Comparison of ENCODE assay signal across 1 cellular context in the genomic region with DNA sequence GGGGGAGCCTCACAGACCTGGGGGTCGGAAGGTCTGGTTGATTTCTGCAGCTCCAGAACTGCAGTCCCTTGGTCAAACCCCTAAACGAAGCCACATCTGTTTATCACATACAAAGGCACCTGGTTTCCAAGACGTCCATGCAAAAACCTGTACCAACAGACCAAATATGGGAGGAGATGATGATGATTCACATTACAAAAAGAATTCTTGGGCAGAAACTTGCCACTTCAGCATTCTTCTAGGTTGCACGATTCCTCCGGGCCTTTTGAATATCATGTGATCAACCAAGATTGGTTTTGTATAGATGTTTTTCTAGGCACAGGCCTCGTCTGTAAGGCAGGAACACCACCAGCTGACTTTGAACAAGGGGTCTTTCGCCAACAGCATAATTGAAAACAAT.
A peak's percentile ranks its signal among the peaks of the same experiment; 100 is the strongest.
TF ChIP-seq lines count a peak whose summit lies in the region.

No MANE protein-coding gene starts in this region.

TF ChIP-seq in K562, 482 proteins besides CTCF, POLR2A, EP300 and RAD21:
- TF ChIP-seq ID3 (CRISPR knock-in tag; IDR thresholded peaks at IDR 0.05), result no peak
- no peak for TF ChIP-seq ID3 (tag; IDR thresholded peaks at IDR 0.05)
- 0 out of 2 replicates have a peak, but pooled peaks have one; percentile 25 for TF ChIP-seq ZNF316 (IDR thresholded peaks at IDR 0.05)
- TF ChIP-seq, protein P1, sequence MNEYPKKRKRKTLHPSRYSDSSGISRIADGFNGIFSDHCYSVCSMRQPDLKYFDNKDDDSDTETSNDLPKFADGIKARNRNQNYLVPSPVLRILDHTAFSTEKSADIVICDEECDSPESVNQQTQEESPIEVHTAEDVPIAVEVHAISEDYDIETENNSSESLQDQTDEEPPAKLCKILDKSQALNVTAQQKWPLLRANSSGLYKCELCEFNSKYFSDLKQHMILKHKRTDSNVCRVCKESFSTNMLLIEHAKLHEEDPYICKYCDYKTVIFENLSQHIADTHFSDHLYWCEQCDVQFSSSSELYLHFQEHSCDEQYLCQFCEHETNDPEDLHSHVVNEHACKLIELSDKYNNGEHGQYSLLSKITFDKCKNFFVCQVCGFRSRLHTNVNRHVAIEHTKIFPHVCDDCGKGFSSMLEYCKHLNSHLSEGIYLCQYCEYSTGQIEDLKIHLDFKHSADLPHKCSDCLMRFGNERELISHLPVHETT (CRISPR knock-in tag; conservative IDR thresholded peaks at IDR 0.05 in 1 of 2, IDR thresholded peaks at IDR 0.05 in 1 of 2), result no peak
- no peak for TF ChIP-seq MLLT1 (IDR thresholded peaks at IDR 0.05)
- TF ChIP-seq C11orf30 (IDR thresholded peaks at IDR 0.05; ENCODE audit: low read depth), result 0 out of 2 replicates have a peak, but pooled peaks have one; percentile 4
- no peak for TF ChIP-seq ELF4 (CRISPR knock-in tag; IDR thresholded peaks at IDR 0.05)
- TF ChIP-seq CEBPG (CRISPR knock-in tag; IDR thresholded peaks at IDR 0.05), result no peak
- no peak for TF ChIP-seq CEBPG (tag; conservative IDR thresholded peaks at IDR 0.05 in 1 of 2, IDR thresholded peaks at IDR 0.05 in 1 of 2)
